Comparison of ENCODE assay signal across 2 cellular contexts in the genomic region with DNA sequence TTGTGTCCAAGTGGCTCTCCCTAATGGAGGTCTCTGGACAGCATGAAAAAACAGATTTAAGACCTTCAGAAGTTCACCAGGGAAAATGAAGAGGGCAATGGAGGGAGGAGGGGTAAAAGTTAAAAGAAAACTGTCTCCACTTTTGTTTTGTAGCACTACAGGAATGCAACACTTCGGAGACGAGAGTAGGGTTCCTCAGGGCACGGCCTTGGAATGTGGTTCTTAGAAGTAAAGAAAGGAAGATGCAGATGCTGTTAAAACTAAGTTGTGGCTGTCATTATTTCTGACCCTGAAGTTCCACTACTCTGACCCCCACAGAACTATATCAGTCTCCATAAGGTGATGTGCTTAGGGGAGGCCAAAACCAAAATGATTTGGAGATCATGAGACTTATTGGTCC.
TF ChIP-seq lines count a peak whose summit lies in the region.

No MANE protein-coding gene starts in this region.

TF ChIP-seq in GM23338, 12 proteins besides CTCF, POLR2A, EP300 and RAD21 (continued from another document):
- TF ChIP-seq, protein P1, sequence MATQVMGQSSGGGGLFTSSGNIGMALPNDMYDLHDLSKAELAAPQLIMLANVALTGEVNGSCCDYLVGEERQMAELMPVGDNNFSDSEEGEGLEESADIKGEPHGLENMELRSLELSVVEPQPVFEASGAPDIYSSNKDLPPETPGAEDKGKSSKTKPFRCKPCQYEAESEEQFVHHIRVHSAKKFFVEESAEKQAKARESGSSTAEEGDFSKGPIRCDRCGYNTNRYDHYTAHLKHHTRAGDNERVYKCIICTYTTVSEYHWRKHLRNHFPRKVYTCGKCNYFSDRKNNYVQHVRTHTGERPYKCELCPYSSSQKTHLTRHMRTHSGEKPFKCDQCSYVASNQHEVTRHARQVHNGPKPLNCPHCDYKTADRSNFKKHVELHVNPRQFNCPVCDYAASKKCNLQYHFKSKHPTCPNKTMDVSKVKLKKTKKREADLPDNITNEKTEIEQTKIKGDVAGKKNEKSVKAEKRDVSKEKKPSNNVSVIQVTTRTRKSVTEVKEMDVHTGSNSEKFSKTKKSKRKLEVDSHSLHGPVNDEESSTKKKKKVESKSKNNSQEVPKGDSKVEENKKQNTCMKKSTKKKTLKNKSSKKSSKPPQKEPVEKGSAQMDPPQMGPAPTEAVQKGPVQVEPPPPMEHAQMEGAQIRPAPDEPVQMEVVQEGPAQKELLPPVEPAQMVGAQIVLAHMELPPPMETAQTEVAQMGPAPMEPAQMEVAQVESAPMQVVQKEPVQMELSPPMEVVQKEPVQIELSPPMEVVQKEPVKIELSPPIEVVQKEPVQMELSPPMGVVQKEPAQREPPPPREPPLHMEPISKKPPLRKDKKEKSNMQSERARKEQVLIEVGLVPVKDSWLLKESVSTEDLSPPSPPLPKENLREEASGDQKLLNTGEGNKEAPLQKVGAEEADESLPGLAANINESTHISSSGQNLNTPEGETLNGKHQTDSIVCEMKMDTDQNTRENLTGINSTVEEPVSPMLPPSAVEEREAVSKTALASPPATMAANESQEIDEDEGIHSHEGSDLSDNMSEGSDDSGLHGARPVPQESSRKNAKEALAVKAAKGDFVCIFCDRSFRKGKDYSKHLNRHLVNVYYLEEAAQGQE (IDR thresholded peaks at IDR 0.05; ENCODE audit: unreplicated experiment) = no peak
- TF ChIP-seq, protein P2, sequence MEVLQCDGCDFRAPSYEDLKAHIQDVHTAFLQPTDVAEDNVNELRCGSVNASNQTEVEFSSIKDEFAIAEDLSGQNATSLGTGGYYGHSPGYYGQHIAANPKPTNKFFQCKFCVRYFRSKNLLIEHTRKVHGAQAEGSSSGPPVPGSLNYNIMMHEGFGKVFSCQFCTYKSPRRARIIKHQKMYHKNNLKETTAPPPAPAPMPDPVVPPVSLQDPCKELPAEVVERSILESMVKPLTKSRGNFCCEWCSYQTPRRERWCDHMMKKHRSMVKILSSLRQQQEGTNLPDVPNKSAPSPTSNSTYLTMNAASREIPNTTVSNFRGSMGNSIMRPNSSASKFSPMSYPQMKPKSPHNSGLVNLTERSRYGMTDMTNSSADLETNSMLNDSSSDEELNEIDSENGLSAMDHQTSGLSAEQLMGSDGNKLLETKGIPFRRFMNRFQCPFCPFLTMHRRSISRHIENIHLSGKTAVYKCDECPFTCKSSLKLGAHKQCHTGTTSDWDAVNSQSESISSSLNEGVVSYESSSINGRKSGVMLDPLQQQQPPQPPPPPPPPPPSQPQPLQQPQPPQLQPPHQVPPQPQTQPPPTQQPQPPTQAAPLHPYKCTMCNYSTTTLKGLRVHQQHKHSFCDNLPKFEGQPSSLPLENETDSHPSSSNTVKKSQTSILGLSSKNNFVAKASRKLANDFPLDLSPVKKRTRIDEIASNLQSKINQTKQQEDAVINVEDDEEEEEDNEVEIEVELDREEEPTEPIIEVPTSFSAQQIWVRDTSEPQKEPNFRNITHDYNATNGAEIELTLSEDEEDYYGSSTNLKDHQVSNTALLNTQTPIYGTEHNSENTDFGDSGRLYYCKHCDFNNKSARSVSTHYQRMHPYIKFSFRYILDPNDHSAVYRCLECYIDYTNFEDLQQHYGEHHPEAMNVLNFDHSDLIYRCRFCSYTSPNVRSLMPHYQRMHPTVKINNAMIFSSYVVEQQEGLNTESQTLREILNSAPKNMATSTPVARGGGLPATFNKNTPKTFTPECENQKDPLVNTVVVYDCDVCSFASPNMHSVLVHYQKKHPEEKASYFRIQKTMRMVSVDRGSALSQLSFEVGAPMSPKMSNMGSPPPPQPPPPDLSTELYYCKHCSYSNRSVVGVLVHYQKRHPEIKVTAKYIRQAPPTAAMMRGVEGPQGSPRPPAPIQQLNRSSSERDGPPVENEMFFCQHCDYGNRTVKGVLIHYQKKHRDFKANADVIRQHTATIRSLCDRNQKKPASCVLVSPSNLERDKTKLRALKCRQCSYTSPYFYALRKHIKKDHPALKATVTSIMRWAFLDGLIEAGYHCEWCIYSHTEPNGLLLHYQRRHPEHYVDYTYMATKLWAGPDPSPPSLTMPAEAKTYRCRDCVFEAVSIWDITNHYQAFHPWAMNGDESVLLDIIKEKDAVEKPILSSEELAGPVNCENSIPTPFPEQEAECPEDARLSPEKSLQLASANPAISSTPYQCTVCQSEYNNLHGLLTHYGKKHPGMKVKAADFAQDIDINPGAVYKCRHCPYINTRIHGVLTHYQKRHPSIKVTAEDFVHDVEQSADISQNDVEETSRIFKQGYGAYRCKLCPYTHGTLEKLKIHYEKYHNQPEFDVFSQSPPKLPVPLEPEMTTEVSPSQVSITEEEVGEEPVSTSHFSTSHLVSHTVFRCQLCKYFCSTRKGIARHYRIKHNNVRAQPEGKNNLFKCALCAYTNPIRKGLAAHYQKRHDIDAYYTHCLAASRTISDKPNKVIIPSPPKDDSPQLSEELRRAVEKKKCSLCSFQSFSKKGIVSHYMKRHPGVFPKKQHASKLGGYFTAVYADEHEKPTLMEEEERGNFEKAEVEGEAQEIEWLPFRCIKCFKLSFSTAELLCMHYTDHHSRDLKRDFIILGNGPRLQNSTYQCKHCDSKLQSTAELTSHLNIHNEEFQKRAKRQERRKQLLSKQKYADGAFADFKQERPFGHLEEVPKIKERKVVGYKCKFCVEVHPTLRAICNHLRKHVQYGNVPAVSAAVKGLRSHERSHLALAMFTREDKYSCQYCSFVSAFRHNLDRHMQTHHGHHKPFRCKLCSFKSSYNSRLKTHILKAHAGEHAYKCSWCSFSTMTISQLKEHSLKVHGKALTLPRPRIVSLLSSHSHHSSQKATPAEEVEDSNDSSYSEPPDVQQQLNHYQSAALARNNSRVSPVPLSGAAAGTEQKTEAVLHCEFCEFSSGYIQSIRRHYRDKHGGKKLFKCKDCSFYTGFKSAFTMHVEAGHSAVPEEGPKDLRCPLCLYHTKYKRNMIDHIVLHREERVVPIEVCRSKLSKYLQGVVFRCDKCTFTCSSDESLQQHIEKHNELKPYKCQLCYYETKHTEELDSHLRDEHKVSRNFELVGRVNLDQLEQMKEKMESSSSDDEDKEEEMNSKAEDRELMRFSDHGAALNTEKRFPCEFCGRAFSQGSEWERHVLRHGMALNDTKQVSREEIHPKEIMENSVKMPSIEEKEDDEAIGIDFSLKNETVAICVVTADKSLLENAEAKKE (CRISPR knock-in tag; IDR thresholded peaks at IDR 0.05) = no peak
- TF ChIP-seq CREB1 (CRISPR knock-in tag; IDR thresholded peaks at IDR 0.05; ENCODE audit: low read depth) (no peak), EZH2 (IDR thresholded peaks at IDR 0.05; ENCODE audit: low read depth, unreplicated experiment) (no peak), ZNF114 (CRISPR knock-in tag; IDR thresholded peaks at IDR 0.05) (no peak), ZNF331 (CRISPR knock-in tag; IDR thresholded peaks at IDR 0.05; ENCODE audit: low read depth) (no peak), EZH2phosphoT487 (IDR thresholded peaks at IDR 0.05; ENCODE audit: unreplicated experiment) (no peak)
- TF ChIP-seq, protein P3, sequence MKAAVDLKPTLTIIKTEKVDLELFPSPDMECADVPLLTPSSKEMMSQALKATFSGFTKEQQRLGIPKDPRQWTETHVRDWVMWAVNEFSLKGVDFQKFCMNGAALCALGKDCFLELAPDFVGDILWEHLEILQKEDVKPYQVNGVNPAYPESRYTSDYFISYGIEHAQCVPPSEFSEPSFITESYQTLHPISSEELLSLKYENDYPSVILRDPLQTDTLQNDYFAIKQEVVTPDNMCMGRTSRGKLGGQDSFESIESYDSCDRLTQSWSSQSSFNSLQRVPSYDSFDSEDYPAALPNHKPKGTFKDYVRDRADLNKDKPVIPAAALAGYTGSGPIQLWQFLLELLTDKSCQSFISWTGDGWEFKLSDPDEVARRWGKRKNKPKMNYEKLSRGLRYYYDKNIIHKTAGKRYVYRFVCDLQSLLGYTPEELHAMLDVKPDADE (IDR thresholded peaks at IDR 0.05) = no peak

TF ChIP-seq in WTC11, 78 proteins besides CTCF, POLR2A, EP300 and RAD21 (continued from another document):
- TF ChIP-seq, protein P4, sequence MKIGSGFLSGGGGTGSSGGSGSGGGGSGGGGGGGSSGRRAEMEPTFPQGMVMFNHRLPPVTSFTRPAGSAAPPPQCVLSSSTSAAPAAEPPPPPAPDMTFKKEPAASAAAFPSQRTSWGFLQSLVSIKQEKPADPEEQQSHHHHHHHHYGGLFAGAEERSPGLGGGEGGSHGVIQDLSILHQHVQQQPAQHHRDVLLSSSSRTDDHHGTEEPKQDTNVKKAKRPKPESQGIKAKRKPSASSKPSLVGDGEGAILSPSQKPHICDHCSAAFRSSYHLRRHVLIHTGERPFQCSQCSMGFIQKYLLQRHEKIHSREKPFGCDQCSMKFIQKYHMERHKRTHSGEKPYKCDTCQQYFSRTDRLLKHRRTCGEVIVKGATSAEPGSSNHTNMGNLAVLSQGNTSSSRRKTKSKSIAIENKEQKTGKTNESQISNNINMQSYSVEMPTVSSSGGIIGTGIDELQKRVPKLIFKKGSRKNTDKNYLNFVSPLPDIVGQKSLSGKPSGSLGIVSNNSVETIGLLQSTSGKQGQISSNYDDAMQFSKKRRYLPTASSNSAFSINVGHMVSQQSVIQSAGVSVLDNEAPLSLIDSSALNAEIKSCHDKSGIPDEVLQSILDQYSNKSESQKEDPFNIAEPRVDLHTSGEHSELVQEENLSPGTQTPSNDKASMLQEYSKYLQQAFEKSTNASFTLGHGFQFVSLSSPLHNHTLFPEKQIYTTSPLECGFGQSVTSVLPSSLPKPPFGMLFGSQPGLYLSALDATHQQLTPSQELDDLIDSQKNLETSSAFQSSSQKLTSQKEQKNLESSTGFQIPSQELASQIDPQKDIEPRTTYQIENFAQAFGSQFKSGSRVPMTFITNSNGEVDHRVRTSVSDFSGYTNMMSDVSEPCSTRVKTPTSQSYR (CRISPR knock-in tag; IDR thresholded peaks at IDR 0.05) = no peak
- no peak for TF ChIP-seq ZBTB21 (CRISPR knock-in tag; IDR thresholded peaks at IDR 0.05; ENCODE audit: borderline replicate concordance)
- TF ChIP-seq NFYB (CRISPR knock-in tag; conservative IDR thresholded peaks at IDR 0.05; ENCODE audit: low read depth) = no peak
- TF ChIP-seq, protein P5, sequence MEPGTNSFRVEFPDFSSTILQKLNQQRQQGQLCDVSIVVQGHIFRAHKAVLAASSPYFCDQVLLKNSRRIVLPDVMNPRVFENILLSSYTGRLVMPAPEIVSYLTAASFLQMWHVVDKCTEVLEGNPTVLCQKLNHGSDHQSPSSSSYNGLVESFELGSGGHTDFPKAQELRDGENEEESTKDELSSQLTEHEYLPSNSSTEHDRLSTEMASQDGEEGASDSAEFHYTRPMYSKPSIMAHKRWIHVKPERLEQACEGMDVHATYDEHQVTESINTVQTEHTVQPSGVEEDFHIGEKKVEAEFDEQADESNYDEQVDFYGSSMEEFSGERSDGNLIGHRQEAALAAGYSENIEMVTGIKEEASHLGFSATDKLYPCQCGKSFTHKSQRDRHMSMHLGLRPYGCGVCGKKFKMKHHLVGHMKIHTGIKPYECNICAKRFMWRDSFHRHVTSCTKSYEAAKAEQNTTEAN (CRISPR knock-in tag; IDR thresholded peaks at IDR 0.05) = no peak
- TF ChIP-seq EMX1 (CRISPR knock-in tag; IDR thresholded peaks at IDR 0.05) = no peak
- TF ChIP-seq TEAD1 (CRISPR knock-in tag; IDR thresholded peaks at IDR 0.05) = no peak
- TF ChIP-seq, protein P6, sequence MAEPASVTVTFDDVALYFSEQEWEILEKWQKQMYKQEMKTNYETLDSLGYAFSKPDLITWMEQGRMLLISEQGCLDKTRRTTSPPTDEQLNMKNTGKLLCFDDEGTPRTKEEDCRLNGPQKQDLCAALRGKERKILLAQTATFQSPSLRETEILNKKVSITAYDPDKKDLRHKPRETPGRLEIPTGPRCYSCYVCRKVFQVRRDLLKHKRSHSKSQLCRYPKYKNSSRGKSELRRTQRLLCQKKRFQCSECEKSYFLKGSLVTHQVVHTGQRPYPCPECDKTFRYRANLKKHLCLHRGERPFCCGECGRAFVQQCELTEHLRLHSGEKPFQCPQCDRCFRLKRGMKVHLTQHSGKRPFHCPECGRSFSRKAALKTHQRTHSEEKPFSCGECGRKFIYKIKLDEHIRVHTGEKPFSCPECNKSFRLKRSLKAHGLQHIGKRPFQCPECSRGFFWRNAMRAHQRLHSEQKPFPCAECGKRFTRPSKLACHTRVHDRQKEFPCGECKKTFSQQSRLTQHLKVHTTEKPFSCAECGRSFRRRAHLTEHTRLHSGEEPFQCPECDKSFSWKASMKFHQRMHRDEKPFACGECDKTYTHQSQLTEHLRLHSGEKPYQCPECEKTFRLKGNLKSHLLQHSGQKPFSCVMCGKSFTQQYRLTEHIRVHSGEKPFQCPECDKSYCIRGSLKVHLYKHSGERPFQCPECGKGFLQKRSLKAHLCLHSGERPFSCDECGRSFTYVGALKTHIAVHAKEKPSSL (CRISPR knock-in tag; conservative IDR thresholded peaks at IDR 0.05) = no peak
- TF ChIP-seq, protein P7, sequence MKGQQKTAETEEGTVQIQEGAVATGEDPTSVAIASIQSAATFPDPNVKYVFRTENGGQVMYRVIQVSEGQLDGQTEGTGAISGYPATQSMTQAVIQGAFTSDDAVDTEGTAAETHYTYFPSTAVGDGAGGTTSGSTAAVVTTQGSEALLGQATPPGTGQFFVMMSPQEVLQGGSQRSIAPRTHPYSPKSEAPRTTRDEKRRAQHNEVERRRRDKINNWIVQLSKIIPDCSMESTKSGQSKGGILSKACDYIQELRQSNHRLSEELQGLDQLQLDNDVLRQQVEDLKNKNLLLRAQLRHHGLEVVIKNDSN (CRISPR knock-in tag; IDR thresholded peaks at IDR 0.05) = no peak
- TF ChIP-seq, protein P8, sequence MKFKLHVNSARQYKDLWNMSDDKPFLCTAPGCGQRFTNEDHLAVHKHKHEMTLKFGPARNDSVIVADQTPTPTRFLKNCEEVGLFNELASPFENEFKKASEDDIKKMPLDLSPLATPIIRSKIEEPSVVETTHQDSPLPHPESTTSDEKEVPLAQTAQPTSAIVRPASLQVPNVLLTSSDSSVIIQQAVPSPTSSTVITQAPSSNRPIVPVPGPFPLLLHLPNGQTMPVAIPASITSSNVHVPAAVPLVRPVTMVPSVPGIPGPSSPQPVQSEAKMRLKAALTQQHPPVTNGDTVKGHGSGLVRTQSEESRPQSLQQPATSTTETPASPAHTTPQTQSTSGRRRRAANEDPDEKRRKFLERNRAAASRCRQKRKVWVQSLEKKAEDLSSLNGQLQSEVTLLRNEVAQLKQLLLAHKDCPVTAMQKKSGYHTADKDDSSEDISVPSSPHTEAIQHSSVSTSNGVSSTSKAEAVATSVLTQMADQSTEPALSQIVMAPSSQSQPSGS (CRISPR knock-in tag; IDR thresholded peaks at IDR 0.05; ENCODE audit: borderline replicate concordance, low read depth) = no peak
- no peak for TF ChIP-seq RELA (CRISPR knock-in tag; IDR thresholded peaks at IDR 0.05; ENCODE audit: borderline replicate concordance)
- no peak for TF ChIP-seq NR2C2 (CRISPR knock-in tag; IDR thresholded peaks at IDR 0.05)
- TF ChIP-seq, protein P9, sequence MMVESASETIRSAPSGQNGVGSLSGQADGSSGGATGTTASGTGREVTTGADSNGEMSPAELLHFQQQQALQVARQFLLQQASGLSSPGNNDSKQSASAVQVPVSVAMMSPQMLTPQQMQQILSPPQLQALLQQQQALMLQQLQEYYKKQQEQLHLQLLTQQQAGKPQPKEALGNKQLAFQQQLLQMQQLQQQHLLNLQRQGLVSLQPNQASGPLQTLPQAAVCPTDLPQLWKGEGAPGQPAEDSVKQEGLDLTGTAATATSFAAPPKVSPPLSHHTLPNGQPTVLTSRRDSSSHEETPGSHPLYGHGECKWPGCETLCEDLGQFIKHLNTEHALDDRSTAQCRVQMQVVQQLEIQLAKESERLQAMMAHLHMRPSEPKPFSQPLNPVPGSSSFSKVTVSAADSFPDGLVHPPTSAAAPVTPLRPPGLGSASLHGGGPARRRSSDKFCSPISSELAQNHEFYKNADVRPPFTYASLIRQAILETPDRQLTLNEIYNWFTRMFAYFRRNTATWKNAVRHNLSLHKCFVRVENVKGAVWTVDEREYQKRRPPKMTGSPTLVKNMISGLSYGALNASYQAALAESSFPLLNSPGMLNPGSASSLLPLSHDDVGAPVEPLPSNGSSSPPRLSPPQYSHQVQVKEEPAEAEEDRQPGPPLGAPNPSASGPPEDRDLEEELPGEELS (CRISPR knock-in tag; IDR thresholded peaks at IDR 0.05) = no peak
